In genomic region chrX:39133971-39134370, GRCh38 we compare ENCODE assay signal across 10 cellular contexts.
DNase-seq lines count a peak whose midpoint lies in the region; ATAC-seq and TF ChIP-seq lines count a peak whose summit lies in the region.
"Had no signal": no experiment of that assay in that cellular context is flagged by ENCODE, and none has a peak within 500 bp of the region (broad histone marks: within the 10 kb centered on the region; RNA-seq: fewer than 3 reads in every experiment).

No MANE protein-coding gene starts in this region.

- intact Hi-C loops in aorta (cut with DNase I): no loop called here

- H3K4me1 ChIP-seq in Peyer's patch: no peaks in the 10 kb centered on the region
- H3K4me1 ChIP-seq in aorta (ENCODE audit: control insufficient read depth in 1 of 2, insufficient read depth in 2 of 2, low read length in 2 of 2): no peaks in the 10 kb centered on the region
- H3K4me1 ChIP-seq: uterus had no signal

- H3K4me1 Mint-ChIP-seq in type B pancreatic cell (ENCODE audit: unreplicated experiment): no peaks in the 10 kb centered on the region

- 51 to 87% methylated on average over 2 of the region's 2 CpGs for WGBS in aorta, 2 donors

- no peak for TF ChIP-seq POLR2A in Peyer's patch (IDR thresholded peaks at IDR 0.05)

- H3K27ac ChIP-seq in Peyer's patch (no peak overlapping the region), aorta (ENCODE audit: low read depth in 1 of 2, low read length in 2 of 2) (no peak overlapping the region)
- H3K27ac ChIP-seq: epithelial cell of prostate, uterus had no signal

- H3K27me3 ChIP-seq in Peyer's patch (no peaks in the 10 kb centered on the region), aorta (ENCODE audit: control insufficient read depth in 1 of 2, insufficient read depth in 2 of 2, low read length in 1 of 2) (no peaks in the 10 kb centered on the region)
- H3K27me3 ChIP-seq: uterus had no signal

- H3K36me3 ChIP-seq in Peyer's patch (no peaks in the 10 kb centered on the region), aorta (ENCODE audit: control insufficient read depth in 1 of 2, insufficient read depth in 2 of 2, low read length in 1 of 2) (no peaks in the 10 kb centered on the region)
- H3K36me3 ChIP-seq: uterus had no signal

- H3K4me3 ChIP-seq in Peyer's patch (no peak overlapping the region), aorta (ENCODE audit: low read length in 2 of 2) (no peak overlapping the region)
- H3K4me3 ChIP-seq: uterus had no signal

- peak; percentile 34 to 66 (median 48) for DNase-seq in Peyer's patch
- DNase-seq in left lobe of liver (ENCODE audit: low spot score): peak; percentile 38
- DNase-seq in HuH-7.5 (ENCODE audit: low spot score): no peak
- no peak for DNase-seq in aorta
- no peak for DNase-seq in NCI-H774 (lab: John Stamatoyannopoulos, UW)
- no peak for DNase-seq in type B pancreatic cell (ENCODE audit: extremely low spot score, unreplicated experiment)
- DNase-seq: uterus had no signal

- H3K36me3 Mint-ChIP-seq in type B pancreatic cell: no peaks in the 10 kb centered on the region

- no peak overlapping the region for H3K4me3 Mint-ChIP-seq in type B pancreatic cell

- ATAC-seq in GM21786 (IDR thresholded peaks at IDR 0.05; ENCODE audit: unreplicated experiment): peak; percentile 80
- peak; percentile 74 for ATAC-seq in left lobe of liver
- no peak for ATAC-seq in aorta (ENCODE audit: low FRiP score)

- TF ChIP-seq CTCF in GM12874 (IDR thresholded peaks at IDR 0.05; ENCODE audit: insufficient read depth, low read depth, low read length) (peak; percentile 65), Peyer's patch (IDR thresholded peaks at IDR 0.05) (peak in 4 of 6 experiments; percentile 18 to 46 (median 34)), type B pancreatic cell (conservative IDR thresholded peaks at IDR 0.05) (no peak)

- no peaks in the 10 kb centered on the region for H3K9me3 Mint-ChIP-seq in type B pancreatic cell

- H3K9me3 ChIP-seq in Peyer's patch (no peaks in the 10 kb centered on the region), aorta (ENCODE audit: control insufficient read depth, low read length) (no peaks in the 10 kb centered on the region)
- H3K9me3 ChIP-seq: uterus had no signal

- H3K27me3 Mint-ChIP-seq in type B pancreatic cell: no peaks in the 10 kb centered on the region

- no peak overlapping the region for H3K27ac Mint-ChIP-seq in type B pancreatic cell

Comparison
In these comparisons a context has a peak if more than half of its experiments do, and no peak if none do; other contexts are left out.
1. DNase-seq: peak in Peyer's patch (3 of 3) and left lobe of liver (single experiment); none in HuH-7.5 (single experiment), aorta (0 of 2), NCI-H774 (single experiment) and type B pancreatic cell (single experiment).